Comparison of ENCODE assay signal across 9 cellular contexts in genomic region chr9:94920439-94920951, GRCh38.
DNase-seq lines count a peak whose midpoint lies in the region; ATAC-seq, FAIRE-seq and TF ChIP-seq lines count a peak whose summit lies in the region.
"Had no signal": no experiment of that assay in that cellular context is flagged by ENCODE, and none has a peak within 500 bp of the region (broad histone marks: within the 10 kb centered on the region; RNA-seq: fewer than 3 reads in every experiment).

No MANE protein-coding gene starts in this region.

- H3K9me3 ChIP-seq in SJCRH30 (replicated peaks) (no peaks in the 10 kb centered on the region), pancreas (no peaks in the 10 kb centered on the region)

- peaks cover 0 to 14% of the 10 kb centered on the region in 2 donors for H3K4me1 Mint-ChIP-seq in natural killer cell

- no peak for TF ChIP-seq CTCF in fibroblast of the aortic adventitia (IDR thresholded peaks at IDR 0.05; ENCODE audit: insufficient read depth, low read length)
- TF ChIP-seq CTCF in pancreas (IDR thresholded peaks at IDR 0.05): no peak
- no peak for TF ChIP-seq CTCF in natural killer cell (IDR thresholded peaks at IDR 0.05)

- no peak overlapping the region for H3K4me3 Mint-ChIP-seq in natural killer cell

- no peaks in the 10 kb centered on the region for H3K36me3 ChIP-seq in SJCRH30
- H3K36me3 ChIP-seq in pancreas: no peaks in the 10 kb centered on the region

- 85 to 93% methylated on average over 11 of the region's 11 CpGs for WGBS in pancreas, 2 donors

- H3K4me3 ChIP-seq in SJCRH30 (no peak overlapping the region), fibroblast of the aortic adventitia (ENCODE audit: low read depth, low read length) (peak overlapping the region; percentile 26), pancreas (no peak overlapping the region)

- H3K36me3 Mint-ChIP-seq in natural killer cell: no peaks in the 10 kb centered on the region

- intact Hi-C loops in pancreas (cut with DNase I): no loop called here
- intact Hi-C loops in natural killer cell (cut with micrococcal nuclease): no loop called here

- ATAC-seq in pancreas (peak in 1 of 4 donors; percentile 15), GM19455 (IDR thresholded peaks at IDR 0.05; ENCODE audit: unreplicated experiment) (no peak), natural killer cell (no peak)

- H3K27ac ChIP-seq in SJCRH30: peak overlapping the region; percentile 9; the same call in 1 of the 2 replicates
- H3K27ac ChIP-seq in pancreas: peak overlapping the region in 3 of 4 donors; percentile 24 to 50 (median 29)

- H3K9me3 Mint-ChIP-seq in natural killer cell: no peaks in the 10 kb centered on the region

- no peaks in the 10 kb centered on the region for H3K27me3 ChIP-seq in SJCRH30
- H3K27me3 ChIP-seq in pancreas: no peaks in the 10 kb centered on the region

- H3K27ac Mint-ChIP-seq in natural killer cell: no peak overlapping the region

- no peak for FAIRE-seq in pancreas (lab: Jason Lieb, UNC)
- FAIRE-seq: colon had no signal

- no peaks in the 10 kb centered on the region for H3K27me3 Mint-ChIP-seq in natural killer cell (ENCODE audit: low read depth in 2 of 2)

- DNase-seq in AG08395 (ENCODE audit: low spot score) (peak; percentile 77), SJCRH30 (no peak), fibroblast of the aortic adventitia (ENCODE audit: low read depth) (peak; percentile 96), pancreas (no peak), DMS 273 treated with DMSO at 0.1 percent for 48 hours (lab: John Stamatoyannopoulos, UW) (no peak), NCI-H526 (lab: John Stamatoyannopoulos, UW) (no peak), natural killer cell (no peak)

- H3K4me1 ChIP-seq in SJCRH30 (peaks cover 45% of the 10 kb centered on the region), pancreas (peaks cover 0 to 8% (median 0%) of the 10 kb centered on the region in 3 donors)

Comparison
In these comparisons a context has a peak if more than half of its experiments do, and no peak if none do; other contexts are left out.
1. DNase-seq: peak in AG08395 (single experiment) and fibroblast of the aortic adventitia (single experiment); none in SJCRH30 (0 of 2), pancreas (0 of 6), DMS 273 treated with DMSO at 0.1 percent for 48 hours (single experiment), NCI-H526 (0 of 2) and natural killer cell (single experiment).